ENCODE assay signal across 19 cellular contexts in the genomic region with DNA sequence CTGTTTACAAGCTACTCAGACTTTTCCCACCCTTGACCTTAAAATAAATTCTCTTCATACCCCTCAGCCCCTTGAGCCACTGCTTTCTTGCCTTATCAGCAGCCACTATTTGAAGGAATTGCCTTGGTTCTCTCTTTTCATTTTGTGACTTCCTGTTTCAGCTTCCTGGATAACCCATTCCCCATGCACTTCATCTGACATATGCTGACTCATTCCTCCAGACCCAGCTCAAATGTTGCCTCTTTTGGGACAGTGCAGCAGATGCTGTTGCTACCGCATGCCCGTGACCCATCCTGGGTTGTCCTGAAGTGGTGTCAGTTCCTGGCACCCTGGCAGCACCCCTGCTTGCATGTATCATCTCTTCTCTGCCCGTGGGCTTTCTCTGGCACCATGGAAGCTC.
"Had no signal": no experiment of that assay in that cellular context is flagged by ENCODE, and none has a peak within 500 bp of the region (broad histone marks: within the 10 kb centered on the region; RNA-seq: fewer than 3 reads in every experiment).

No MANE protein-coding gene starts in this region.

- H3K4me3 Mint-ChIP-seq: activated CD4-positive, alpha-beta memory T cell treated with anti-CD3 and anti-CD28 coated beads for 36 hours; activated CD8-positive, alpha-beta memory T cell treated with anti-CD3 and anti-CD28 coated beads, Interleukin-2, amount 10 ng/mL, durations not matched to agents 7 days and 5 days; activated naive CD4-positive, alpha-beta T cell treated with anti-CD3 and anti-CD28 coated beads, Interleukin-2, amount 50 U/mL, for 24 hours; activated T-cell treated with anti-CD3 and anti-CD28 coated beads, Interleukin-2, amount 50 U/mL, for 24 hours; naive B cell had no signal

- DNase-seq: activated CD4-positive, alpha-beta memory T cell treated with anti-CD3 and anti-CD28 coated beads for 36 hours; activated CD8-positive, alpha-beta memory T cell treated with anti-CD3 and anti-CD28 coated beads, Interleukin-2, amount 10 ng/mL, durations not matched to agents 7 days and 5 days; activated effector memory CD4-positive, alpha-beta T cell treated with Interleukin-2 at 50 U/mL for 16 hours; activated T-cell treated with anti-CD3 and anti-CD28 coated beads, Interleukin-2, amount 50 U/mL, for 24 hours; hypothalamus; left ventricle myocardium inferior; naive B cell; stimulated activated CD4-positive, alpha-beta T cell treated with anti-CD3 and anti-CD28 coated beads, Interleukin-12 subunit alpha, Interleukin-12 subunit beta, amount 100 ng/mL, for 4 hours; stimulated activated CD4-positive, alpha-beta T cell treated with anti-CD3 and anti-CD28 coated beads, Interleukin-2, amount 100 ng/mL, for 24 hours; stomach; T1000; testis; upper lobe of right lung; WERI-Rb-1 had no signal

- H3K27ac Mint-ChIP-seq: activated CD4-positive, alpha-beta memory T cell treated with anti-CD3 and anti-CD28 coated beads for 36 hours; activated CD8-positive, alpha-beta memory T cell treated with anti-CD3 and anti-CD28 coated beads, Interleukin-2, amount 10 ng/mL, durations not matched to agents 7 days and 5 days; activated naive CD4-positive, alpha-beta T cell treated with anti-CD3 and anti-CD28 coated beads, Interleukin-2, amount 50 U/mL, for 24 hours; activated T-cell treated with anti-CD3 and anti-CD28 coated beads, Interleukin-2, amount 50 U/mL, for 24 hours; naive B cell had no signal

- H3K9ac ChIP-seq: parathyroid adenoma had no signal

- H3K27ac ChIP-seq: adrenal gland, cardiac muscle cell, esophagus muscularis mucosa, left ventricle myocardium inferior, parathyroid adenoma, stomach, testis, upper lobe of right lung, WERI-Rb-1 had no signal

- H2AFZ ChIP-seq: parathyroid adenoma had no signal

- H3K4me1 Mint-ChIP-seq: activated naive CD4-positive, alpha-beta T cell treated with anti-CD3 and anti-CD28 coated beads, Interleukin-2, amount 50 U/mL, for 24 hours; naive B cell had no signal

- ATAC-seq: activated CD8-positive, alpha-beta memory T cell treated with anti-CD3 and anti-CD28 coated beads, Interleukin-2, amount 10 ng/mL, durations not matched to agents 7 days and 5 days; upper lobe of right lung had no signal

- H3K27me3 ChIP-seq: adrenal gland, testis, upper lobe of right lung had no signal

- H3K36me3 ChIP-seq: adrenal gland, cardiac muscle cell, esophagus muscularis mucosa, left ventricle myocardium inferior, stomach, upper lobe of right lung, WERI-Rb-1 had no signal

- H3K36me3 Mint-ChIP-seq: activated CD4-positive, alpha-beta memory T cell treated with anti-CD3 and anti-CD28 coated beads for 36 hours; activated CD8-positive, alpha-beta memory T cell treated with anti-CD3 and anti-CD28 coated beads, Interleukin-2, amount 10 ng/mL, durations not matched to agents 7 days and 5 days; activated naive CD4-positive, alpha-beta T cell treated with anti-CD3 and anti-CD28 coated beads, Interleukin-2, amount 50 U/mL, for 24 hours; naive B cell had no signal

- H3K27me3 Mint-ChIP-seq: activated CD8-positive, alpha-beta memory T cell treated with anti-CD3 and anti-CD28 coated beads, Interleukin-2, amount 10 ng/mL, durations not matched to agents 7 days and 5 days had no signal

- H3K79me2 ChIP-seq: parathyroid adenoma had no signal

- H3K4me3 ChIP-seq: adrenal gland, cardiac muscle cell, esophagus muscularis mucosa, left ventricle myocardium inferior, stomach, testis, upper lobe of right lung had no signal

- H3K4me1 ChIP-seq: adrenal gland, esophagus muscularis mucosa, left ventricle myocardium inferior, parathyroid adenoma, stomach, testis, upper lobe of right lung had no signal

- H3K9me3 ChIP-seq: adrenal gland, esophagus muscularis mucosa, left ventricle myocardium inferior, stomach, testis, upper lobe of right lung had no signal

- H3K9me3 Mint-ChIP-seq: activated CD4-positive, alpha-beta memory T cell treated with anti-CD3 and anti-CD28 coated beads for 36 hours; activated naive CD4-positive, alpha-beta T cell treated with anti-CD3 and anti-CD28 coated beads, Interleukin-2, amount 50 U/mL, for 24 hours; activated T-cell treated with anti-CD3 and anti-CD28 coated beads, Interleukin-2, amount 50 U/mL, for 24 hours; naive B cell had no signal
